Comparison of ENCODE assay signal across 19 cellular contexts in the genomic region with DNA sequence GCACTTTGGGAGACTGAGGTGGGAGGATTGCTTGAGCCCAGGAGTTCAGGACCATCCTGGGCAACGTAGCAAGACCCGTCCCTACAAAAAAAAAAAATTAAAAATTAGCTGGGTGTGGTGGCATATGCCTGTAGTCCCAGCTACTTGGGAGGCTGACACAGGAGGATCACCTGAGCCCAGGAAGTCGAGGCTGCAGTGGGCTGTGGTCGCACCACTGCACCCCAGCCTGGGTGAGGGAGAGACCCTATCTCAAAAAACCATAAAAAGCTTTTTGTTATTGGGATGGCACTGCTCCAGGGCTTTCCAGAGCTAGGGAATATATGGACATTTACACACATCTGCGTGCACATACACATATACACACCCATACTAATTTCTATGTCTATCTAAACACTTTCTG. TPM values are rescaled to one million over a fixed set of nuclear protein-coding genes. Genes with fewer than 3 reads are reported as not detected.
DNase-seq lines count a peak whose midpoint lies in the region; ATAC-seq, FAIRE-seq and TF ChIP-seq lines count a peak whose summit lies in the region.
"Had no signal": no experiment of that assay in that cellular context is flagged by ENCODE, and none has a peak within 500 bp of the region (broad histone marks: within the 10 kb centered on the region; RNA-seq: fewer than 3 reads in every experiment).

No MANE protein-coding gene starts in this region.

- peaks cover 24% of the 10 kb centered on the region for H3F3A ChIP-seq in neural progenitor cell (ENCODE audit: low read depth)

- H3K79me2 ChIP-seq in K562 (ENCODE audit: control insufficient read depth, insufficient read depth, low read length) (peaks cover 21% of the 10 kb centered on the region), neural progenitor cell (ENCODE audit: low read depth) (peaks cover 13% of the 10 kb centered on the region)

- intact Hi-C loops in left ventricle myocardium inferior (cut with micrococcal nuclease): loop anchor here (10.0 kb wide), 1 partner anchor 466 kb away; a partner anchor contains a TSS
- intact Hi-C loops in right cardiac atrium (cut with DNase I): loop anchor here in 1 of 4 donors (10.0 kb wide), 1 partner anchor 466 kb away; a partner anchor contains a TSS
- intact Hi-C loops in K562 (cut with micrococcal nuclease): loop anchor here (5.0 to 10.0 kb wide), 3 partner anchors 49 to 496 kb away; a partner anchor contains a TSS
- intact Hi-C loops in vagina (cut with DNase I): loop anchor here (10.0 kb wide), 1 partner anchor 424 kb away; a partner anchor contains a TSS

- TF ChIP-seq POLR2A in K562 (conservative IDR thresholded peaks at IDR 0.05) (no peak), vagina (IDR thresholded peaks at IDR 0.05) (no peak)

- H3K4me3 Mint-ChIP-seq in neural progenitor cell: no peak overlapping the region
- H3K4me3 Mint-ChIP-seq: stimulated activated naive B cell treated with anti-CD40 and anti-IgM and Interleukin-4, amounts not matched to agents 10 μg/mL and 1 μg/mL and 100 μg/mL, for 72 hours had no signal

- no peak for ATAC-seq in right cardiac atrium
- no peak for ATAC-seq in K562
- no peak for ATAC-seq in HG03097 (IDR thresholded peaks at IDR 0.05; ENCODE audit: low FRiP score, unreplicated experiment)
- ATAC-seq in GM21367 (IDR thresholded peaks at IDR 0.05; ENCODE audit: unreplicated experiment): no peak

- H3K36me3 Mint-ChIP-seq in neural progenitor cell: no peaks in the 10 kb centered on the region

- H3K27ac ChIP-seq in left ventricle myocardium inferior (replicated peaks) (peak overlapping the region; percentile 72), right cardiac atrium (ENCODE audit: low read length) (no peak overlapping the region), K562 (ENCODE audit: extremely low read depth, low read depth, low read length) (no peak overlapping the region), neural progenitor cell (no peak overlapping the region), vagina (peak overlapping the region; percentile 84)

- H2AFZ ChIP-seq in K562 (ENCODE audit: low read depth, low read length): peak overlapping the region; percentile 59; the same call in 1 of the 2 replicates
- H2AFZ ChIP-seq in neural progenitor cell (replicated peaks): no peak overlapping the region

- H3K4me1 ChIP-seq in left ventricle myocardium inferior: peaks cover 49% of the 10 kb centered on the region
- peaks cover 13% of the 10 kb centered on the region for H3K4me1 ChIP-seq in right cardiac atrium (ENCODE audit: control insufficient read depth, insufficient read depth, low read length)
- peaks cover 43% of the 10 kb centered on the region in 2 experiments for H3K4me1 ChIP-seq in K562 (replicated peaks in 1 of 2; ENCODE audit: control insufficient read depth in 2 of 2, insufficient read depth in 2 of 2, low read length in 2 of 2)
- H3K4me1 ChIP-seq in neural progenitor cell: peaks cover 20% of the 10 kb centered on the region
- H3K4me1 ChIP-seq in vagina: peaks cover 52% of the 10 kb centered on the region
- H3K4me1 ChIP-seq in BE2C: peaks cover 14% of the 10 kb centered on the region

- POLR2A ChIA-PET in K562 (lab: Yijun Ruan, JAX): interaction anchor here (0.8 to 1.9 kb wide), 7 partner anchors 9 to 301 kb away, joined by 3 to 10 read pairs (median 4); a partner anchor contains a TSS

- H3K9me3 ChIP-seq in left ventricle myocardium inferior (replicated peaks) (no peaks in the 10 kb centered on the region), right cardiac atrium (ENCODE audit: control insufficient read depth, low read length) (no peaks in the 10 kb centered on the region), K562 (replicated peaks; ENCODE audit: control insufficient read depth, insufficient read depth, low read depth, low read length) (no peaks in the 10 kb centered on the region), neural progenitor cell (ENCODE audit: low read depth) (no peaks in the 10 kb centered on the region), vagina (no peaks in the 10 kb centered on the region), BE2C (no peaks in the 10 kb centered on the region)
- H3K9me3 ChIP-seq: mucosa of descending colon, ovary had no signal

- H3K9me3 Mint-ChIP-seq in neural progenitor cell: no peaks in the 10 kb centered on the region
- H3K9me3 Mint-ChIP-seq: stimulated activated naive B cell treated with anti-CD40 and anti-IgM and Interleukin-4, amounts not matched to agents 10 μg/mL and 1 μg/mL and 100 μg/mL, for 72 hours had no signal

- TF ChIP-seq EP300 in K562 (IDR thresholded peaks at IDR 0.05; ENCODE audit: low read length): no peak

- H3K27me3 Mint-ChIP-seq in neural progenitor cell (ENCODE audit: insufficient read depth, low read depth): peaks cover 2% of the 10 kb centered on the region
- H3K27me3 Mint-ChIP-seq: stimulated activated naive B cell treated with anti-CD40 and anti-IgM and Interleukin-4, amounts not matched to agents 10 μg/mL and 1 μg/mL and 100 μg/mL, for 72 hours had no signal

- H3K36me3 ChIP-seq in left ventricle myocardium inferior: no peaks in the 10 kb centered on the region
- H3K36me3 ChIP-seq in K562 (ENCODE audit: control insufficient read depth, insufficient read depth, low read length): peaks cover 11% of the 10 kb centered on the region; the same call in 1 of the 3 replicates
- H3K36me3 ChIP-seq in neural progenitor cell: no peaks in the 10 kb centered on the region
- peaks cover 0 to 4% of the 10 kb centered on the region in 2 donors for H3K36me3 ChIP-seq in vagina
- no peaks in the 10 kb centered on the region for H3K36me3 ChIP-seq in BE2C
- H3K36me3 ChIP-seq: ovary had no signal

- no peak for FAIRE-seq in K562 (lab: Jason Lieb, UNC)
- FAIRE-seq: H1 had no signal

- H3K27ac Mint-ChIP-seq in neural progenitor cell: peak overlapping the region; percentile 87
- H3K27ac Mint-ChIP-seq: stimulated activated naive B cell treated with anti-CD40 and anti-IgM and Interleukin-4, amounts not matched to agents 10 μg/mL and 1 μg/mL and 100 μg/mL, for 72 hours had no signal

- H4K20me1 ChIP-seq in K562 (replicated peaks; ENCODE audit: control insufficient read depth, insufficient read depth, low read length) (no peaks in the 10 kb centered on the region), neural progenitor cell (ENCODE audit: low read depth) (peaks cover 36% of the 10 kb centered on the region)

- H3K4me2 ChIP-seq in K562 (ENCODE audit: insufficient read depth, low read length) (no peak overlapping the region; the same call in 1 of the 2 replicates), neural progenitor cell (peak overlapping the region; percentile 32)

- H3K4me1 Mint-ChIP-seq in neural progenitor cell: peaks cover 38% of the 10 kb centered on the region

- TF ChIP-seq CTCF in left ventricle myocardium inferior (IDR thresholded peaks at IDR 0.05; ENCODE audit: borderline replicate concordance): no peak
- no peak for TF ChIP-seq CTCF in K562 (IDR thresholded peaks at IDR 0.05 in 2 of 3, conservative IDR thresholded peaks at IDR 0.05 in 1 of 3; ENCODE audit: insufficient read depth in 2 of 3, low read depth in 1 of 3, low read length in 3 of 3)
- no peak for TF ChIP-seq CTCF in neural progenitor cell (IDR thresholded peaks at IDR 0.05)
- TF ChIP-seq CTCF in vagina (IDR thresholded peaks at IDR 0.05): no peak
- no peak for TF ChIP-seq CTCF in BE2C (IDR thresholded peaks at IDR 0.05; ENCODE audit: low read depth, low read length)

- no TSS peak for BruUV-seq in K562 (replicated peaks; lab: Mats Ljungman, UMichigan)

- no peak for DNase-seq in left ventricle myocardium inferior
- DNase-seq in right cardiac atrium: no peak
- no peak for DNase-seq in K562 (ENCODE audit: extremely low read depth in 1 of 4, low spot score in 3 of 4)
- DNase-seq in neural progenitor cell (ENCODE audit: low spot score): no peak
- no peak for DNase-seq in vagina (ENCODE audit: extremely low spot score in 2 of 2)
- DNase-seq in BE2C: no peak
- DNase-seq: activated naive CD4-positive, alpha-beta T cell treated with anti-CD3 and anti-CD28 coated beads, Interleukin-2, amount 50 U/mL, for 16 hours; effector memory CD4-positive, alpha-beta T cell; stimulated activated naive B cell treated with anti-CD40 and anti-IgM and Interleukin-4, amounts not matched to agents 10 μg/mL and 1 μg/mL and 100 μg/mL, for 72 hours had no signal

- H3K4me3 ChIP-seq in left ventricle myocardium inferior: no peak overlapping the region
- no peak overlapping the region for H3K4me3 ChIP-seq in right cardiac atrium (ENCODE audit: low read length)
- no peak overlapping the region for H3K4me3 ChIP-seq in K562
- no peak overlapping the region for H3K4me3 ChIP-seq in neural progenitor cell
- H3K4me3 ChIP-seq in vagina: no peak overlapping the region
- no peak overlapping the region for H3K4me3 ChIP-seq in BE2C (ENCODE audit: low read depth, low read length)
- H3K4me3 ChIP-seq: mucosa of descending colon, ovary, smooth muscle cell had no signal

- no peaks in the 10 kb centered on the region for H3K9me1 ChIP-seq in K562 (ENCODE audit: control insufficient read depth, insufficient read depth, low read length)

- WGBS in right cardiac atrium: 86% methylated on average over 5 of the region's 5 CpGs
- 62% methylated on average over 5 of the region's 5 CpGs for WGBS in K562 (ENCODE audit: insufficient coverage, low coverage, missing lambda C conversion rate)

- CTCF ChIA-PET in K562 (lab: Yijun Ruan, JAX; ENCODE audit: low intra/inter-chr PET ratio): no interaction called here

- H3K9ac ChIP-seq in K562 (ENCODE audit: insufficient read depth in 1 of 2, low read depth in 2 of 2, low read length in 2 of 2) (no peak overlapping the region), neural progenitor cell (no peak overlapping the region)

- no peak for TF ChIP-seq RAD21 in K562 (CRISPR knock-in tag; conservative IDR thresholded peaks at IDR 0.05 in 1 of 2, IDR thresholded peaks at IDR 0.05 in 1 of 2)

- H3K27me3 ChIP-seq in left ventricle myocardium inferior (ENCODE audit: low read depth) (no peaks in the 10 kb centered on the region), right cardiac atrium (ENCODE audit: control insufficient read depth, insufficient read depth) (no peaks in the 10 kb centered on the region), K562 (ENCODE audit: control insufficient read depth in 2 of 2, insufficient read depth in 2 of 2, low read length in 2 of 2) (no peaks in the 10 kb centered on the region), neural progenitor cell (no peaks in the 10 kb centered on the region), vagina (no peaks in the 10 kb centered on the region), BE2C (no peaks in the 10 kb centered on the region)
- H3K27me3 ChIP-seq: ovary had no signal

- in situ Hi-C loops in K562 (cut with MboI): loop anchor here (10.0 kb wide), 1 partner anchor 244 kb away; no protein-coding TSS in a partner anchor

RNA-seq across cellular contexts. Expression of a gene that starts 8.1 kb away (rescaled TPM):
- total RNA-seq in left ventricle myocardium inferior (5.8 TPM), right cardiac atrium (1 to 10 TPM; 6.8 to 9.0 (median 7.7) TPM), K562 (2014; rRNA removed) (10.3 and 11.8 TPM in 2 replicates), K562 (2014; rRNA removed; fragmentation: Illumina TruSeq; extraction: Trizol) (1.2 and 1.9 TPM in 2 replicates), K562 (2015; rRNA removed; fragmentation: Illumina TruSeq; extraction: Trizol) (5.0 and 6.6 TPM in 2 replicates), K562 (2021) (13.2 and 13.5 TPM in 2 replicates), neural progenitor cell (ENCODE audit: low replicate concordance) (5.4 and 7.6 TPM in 2 replicates), vagina (11.3 TPM)
- polyA plus RNA-seq in right cardiac atrium (8.5 TPM), K562 (2011; rRNA removed) (2.1 and 5.6 TPM in 2 replicates), K562 (2014; fragmentation: Illumina TruSeq; extraction: Trizol) (1.8 and 4.8 TPM in 2 replicates), K562 (2014; fragmentation: Nextera tagmentation; extraction: Ambion mirVana) (under 1 TPM; 0.11 to 0.17 TPM), K562 (2014; rRNA removed) (8.4 and 9.5 TPM in 2 replicates)
- total RNA-seq in K562 (2011; cell fraction: chromatin; rRNA removed; ENCODE audit: low replicate concordance): 14.5 and 27.5 TPM in 2 replicates
- total RNA-seq in K562 (2011; cell fraction: nucleolus; rRNA removed): 22.8 and 23.9 TPM in 2 replicates
- total RNA-seq in K562 (2011; cell fraction: nucleoplasm; rRNA removed): 15.2 and 19.7 TPM in 2 replicates
- polyA plus RNA-seq in K562 (2011; cell fraction: cytosol; rRNA removed): 3.3 and 7.9 TPM in 2 replicates
- polyA plus RNA-seq in K562 (2011; cell fraction: nucleus; rRNA removed): 33.0 and 40.2 TPM in 2 replicates
- 8.9 and 9.6 TPM in 2 replicates for polyA plus RNA-seq in K562 (2012)
- 1.6 and 2.5 TPM in 2 replicates for polyA minus RNA-seq in K562 (2011; rRNA and poly(A)+ RNA removed)
- polyA minus RNA-seq in K562 (2011; cell fraction: cytosol; rRNA and poly(A)+ RNA removed): 4.5 and 6.8 TPM in 2 replicates
- polyA minus RNA-seq in K562 (2011; cell fraction: nucleus; rRNA and poly(A)+ RNA removed): 5.1 and 8.1 TPM in 2 replicates
- polyA plus RNA-seq in BE2C (2012; ENCODE audit: insufficient read depth, insufficient read length, low read depth): 26.6 TPM

RNA-seq across cellular contexts. Expression of a gene that starts 8.6 kb away (rescaled TPM):
- total RNA-seq in left ventricle myocardium inferior: 3.2 TPM
- 1 to 10 TPM; 2.1 to 4.2 (median 3.1) TPM for total RNA-seq in right cardiac atrium
- polyA plus RNA-seq in right cardiac atrium: 1.8 TPM
- total RNA-seq in K562 (2011; cell fraction: chromatin; rRNA removed; ENCODE audit: low replicate concordance): not detected in 2 replicates
- 0.17 TPM in 1 of 2 replicates, not detected in the other for total RNA-seq in K562 (2011; cell fraction: nucleolus; rRNA removed)
- 0.23 TPM in 1 of 2 replicates, not detected in the other for total RNA-seq in K562 (2011; cell fraction: nucleoplasm; rRNA removed)
- total RNA-seq in K562 (2014; rRNA removed): not detected in 2 replicates
- total RNA-seq in K562 (2014; rRNA removed; fragmentation: Illumina TruSeq; extraction: Trizol): not detected in 2 replicates
- not detected in 2 replicates for total RNA-seq in K562 (2015; rRNA removed; fragmentation: Illumina TruSeq; extraction: Trizol)
- 0.13 TPM in 1 of 2 replicates, not detected in the other for total RNA-seq in K562 (2021)
- 0.03 and 0.06 TPM in 2 replicates for polyA plus RNA-seq in K562 (2011; rRNA removed)
- polyA plus RNA-seq in K562 (2011; cell fraction: cytosol; rRNA removed): 0.04 and 0.12 TPM in 2 replicates
- 0.04 and 0.06 TPM in 2 replicates for polyA plus RNA-seq in K562 (2011; cell fraction: nucleus; rRNA removed)
- 0.09 and 0.21 TPM in 2 replicates for polyA plus RNA-seq in K562 (2012)
- polyA plus RNA-seq in K562 (2014; fragmentation: Illumina TruSeq; extraction: Trizol): 0.04 and 0.07 TPM in 2 replicates
- under 1 TPM in 1 of 2 experiments, not detected in 1; 0.06 TPM for polyA plus RNA-seq in K562 (2014; fragmentation: Nextera tagmentation; extraction: Ambion mirVana)
- polyA plus RNA-seq in K562 (2014; rRNA removed): not detected in 2 replicates
- 0.03 and 0.04 TPM in 2 replicates for polyA minus RNA-seq in K562 (2011; rRNA and poly(A)+ RNA removed)
- not detected in 2 replicates for polyA minus RNA-seq in K562 (2011; cell fraction: cytosol; rRNA and poly(A)+ RNA removed)
- not detected in 2 replicates for polyA minus RNA-seq in K562 (2011; cell fraction: nucleus; rRNA and poly(A)+ RNA removed)
- 0.19 and 0.53 TPM in 2 replicates for total RNA-seq in neural progenitor cell (ENCODE audit: low replicate concordance)
- 2.7 TPM for total RNA-seq in vagina
- 1.0 TPM for polyA plus RNA-seq in BE2C (2012; ENCODE audit: insufficient read depth, insufficient read length, low read depth)

RNA-seq across cellular contexts. Expression of a gene that starts 20.8 kb away (rescaled TPM):
- total RNA-seq in left ventricle myocardium inferior: 15.6 TPM
- total RNA-seq in right cardiac atrium: 10 to 100 TPM; 36.3 to 87.6 (median 55.1) TPM
- polyA plus RNA-seq in right cardiac atrium: 33.2 TPM
- total RNA-seq in K562 (2011; cell fraction: chromatin; rRNA removed; ENCODE audit: low replicate concordance): 0.44 and 0.81 TPM in 2 replicates
- total RNA-seq in K562 (2011; cell fraction: nucleolus; rRNA removed): 1.2 and 1.4 TPM in 2 replicates
- 0.73 and 0.92 TPM in 2 replicates for total RNA-seq in K562 (2011; cell fraction: nucleoplasm; rRNA removed)
- total RNA-seq in K562 (2014; rRNA removed): 0.53 and 0.91 TPM in 2 replicates
- total RNA-seq in K562 (2014; rRNA removed; fragmentation: Illumina TruSeq; extraction: Trizol): 0.11 and 0.29 TPM in 2 replicates
- total RNA-seq in K562 (2015; rRNA removed; fragmentation: Illumina TruSeq; extraction: Trizol): 0.25 and 0.26 TPM in 2 replicates
- 0.64 and 0.85 TPM in 2 replicates for total RNA-seq in K562 (2021)
- polyA plus RNA-seq in K562 (2011; rRNA removed): 0.04 and 0.08 TPM in 2 replicates
- 0.25 and 0.67 TPM in 2 replicates for polyA plus RNA-seq in K562 (2011; cell fraction: cytosol; rRNA removed)
- 0.22 and 0.28 TPM in 2 replicates for polyA plus RNA-seq in K562 (2011; cell fraction: nucleus; rRNA removed)
- 0.72 and 1.9 TPM in 2 replicates for polyA plus RNA-seq in K562 (2012)
- polyA plus RNA-seq in K562 (2014; fragmentation: Illumina TruSeq; extraction: Trizol): 0.62 and 0.73 TPM in 2 replicates
- under 1 TPM; 0.06 TPM for polyA plus RNA-seq in K562 (2014; fragmentation: Nextera tagmentation; extraction: Ambion mirVana)
- 0.19 and 0.54 TPM in 2 replicates for polyA plus RNA-seq in K562 (2014; rRNA removed)
- not detected in 2 replicates for polyA minus RNA-seq in K562 (2011; rRNA and poly(A)+ RNA removed)
- 1.4 TPM in 1 of 2 replicates, not detected in the other for polyA minus RNA-seq in K562 (2011; cell fraction: cytosol; rRNA and poly(A)+ RNA removed)
- 0.22 TPM in 1 of 2 replicates, not detected in the other for polyA minus RNA-seq in K562 (2011; cell fraction: nucleus; rRNA and poly(A)+ RNA removed)
- 0.09 TPM in 1 of 2 replicates, not detected in the other for total RNA-seq in neural progenitor cell (ENCODE audit: low replicate concordance)
- 114 TPM for total RNA-seq in vagina
- 41.8 TPM for polyA plus RNA-seq in BE2C (2012; ENCODE audit: insufficient read depth, insufficient read length, low read depth)

RNA-seq across cellular contexts. Expression of a gene that starts 23.0 kb away (rescaled TPM):
- total RNA-seq in left ventricle myocardium inferior (1,568 TPM), right cardiac atrium (1,000 to 10,000 TPM in 2 of 4 donors, 100 to 1,000 TPM in 2; 574 to 1,093 (median 918) TPM), K562 (2014; rRNA removed) (not detected in 2 replicates), K562 (2014; rRNA removed; fragmentation: Illumina TruSeq; extraction: Trizol) (not detected in 2 replicates), K562 (2015; rRNA removed; fragmentation: Illumina TruSeq; extraction: Trizol) (not detected in 2 replicates), K562 (2021) (not detected in 2 replicates), neural progenitor cell (ENCODE audit: low replicate concordance) (not detected in 2 replicates), vagina (not detected)
- polyA plus RNA-seq in right cardiac atrium (4,696 TPM), K562 (2011; rRNA removed) (not detected in 2 replicates), K562 (2014; fragmentation: Illumina TruSeq; extraction: Trizol) (not detected in 2 replicates), K562 (2014; fragmentation: Nextera tagmentation; extraction: Ambion mirVana) (not detected), K562 (2014; rRNA removed) (not detected in 2 replicates)
- total RNA-seq in K562 (2011; cell fraction: chromatin; rRNA removed; ENCODE audit: low replicate concordance): not detected in 2 replicates
- not detected in 2 replicates for total RNA-seq in K562 (2011; cell fraction: nucleolus; rRNA removed)
- total RNA-seq in K562 (2011; cell fraction: nucleoplasm; rRNA removed): not detected in 2 replicates
- polyA plus RNA-seq in K562 (2011; cell fraction: cytosol; rRNA removed): not detected in 2 replicates
- not detected in 2 replicates for polyA plus RNA-seq in K562 (2011; cell fraction: nucleus; rRNA removed)
- polyA plus RNA-seq in K562 (2012): not detected in 2 replicates
- not detected in 2 replicates for polyA minus RNA-seq in K562 (2011; rRNA and poly(A)+ RNA removed)
- not detected in 2 replicates for polyA minus RNA-seq in K562 (2011; cell fraction: cytosol; rRNA and poly(A)+ RNA removed)
- polyA minus RNA-seq in K562 (2011; cell fraction: nucleus; rRNA and poly(A)+ RNA removed): not detected in 2 replicates
- polyA plus RNA-seq in BE2C (2012; ENCODE audit: insufficient read depth, insufficient read length, low read depth): not detected
- total RNA-seq: H1; LHCN-M2; ovary; smooth muscle cell; T-helper 1 cell treated with Interleukin-12 subunit alpha and Interleukin-12 subunit beta and Interleukin-4 antibody, amounts not matched to agents 30 ng/mL and 1 ng/mL, for 36 hours; ureter had no signal
- polyA plus RNA-seq: AG04450, smooth muscle cell had no signal

RNA-seq across cellular contexts. Expression of a gene that starts 31.7 kb away (rescaled TPM):
- total RNA-seq in left ventricle myocardium inferior (not detected), right cardiac atrium (not detected), K562 (2014; rRNA removed) (not detected in 2 replicates), K562 (2014; rRNA removed; fragmentation: Illumina TruSeq; extraction: Trizol) (not detected in 2 replicates), K562 (2015; rRNA removed; fragmentation: Illumina TruSeq; extraction: Trizol) (not detected in 2 replicates), K562 (2021) (0.07 TPM in 1 of 2 replicates, not detected in the other), neural progenitor cell (ENCODE audit: low replicate concordance) (not detected in 2 replicates), vagina (not detected)
- polyA plus RNA-seq in right cardiac atrium (1.2 TPM), K562 (2011; rRNA removed) (not detected in 2 replicates), K562 (2014; fragmentation: Illumina TruSeq; extraction: Trizol) (not detected in 2 replicates), K562 (2014; fragmentation: Nextera tagmentation; extraction: Ambion mirVana) (1 to 10 TPM; 2.2 to 2.7 TPM), K562 (2014; rRNA removed) (not detected in 2 replicates)
- total RNA-seq in K562 (2011; cell fraction: chromatin; rRNA removed; ENCODE audit: low replicate concordance): not detected in 2 replicates
- not detected in 2 replicates for total RNA-seq in K562 (2011; cell fraction: nucleolus; rRNA removed)
- total RNA-seq in K562 (2011; cell fraction: nucleoplasm; rRNA removed): not detected in 2 replicates
- polyA plus RNA-seq in K562 (2011; cell fraction: cytosol; rRNA removed): 0.03 TPM in 1 of 2 replicates, not detected in the other
- polyA plus RNA-seq in K562 (2011; cell fraction: nucleus; rRNA removed): not detected in 2 replicates
- 0.56 and 2.4 TPM in 2 replicates for polyA plus RNA-seq in K562 (2012)
- polyA minus RNA-seq in K562 (2011; rRNA and poly(A)+ RNA removed): not detected in 2 replicates
- polyA minus RNA-seq in K562 (2011; cell fraction: cytosol; rRNA and poly(A)+ RNA removed): not detected in 2 replicates
- not detected in 2 replicates for polyA minus RNA-seq in K562 (2011; cell fraction: nucleus; rRNA and poly(A)+ RNA removed)
- polyA plus RNA-seq in BE2C (2012; ENCODE audit: insufficient read depth, insufficient read length, low read depth): 26.9 TPM
- total RNA-seq: LHCN-M2; smooth muscle cell; T-helper 1 cell treated with Interleukin-12 subunit alpha and Interleukin-12 subunit beta and Interleukin-4 antibody, amounts not matched to agents 30 ng/mL and 1 ng/mL, for 36 hours; ureter had no signal
- polyA plus RNA-seq: AG04450 had no signal

Comparison
In these comparisons a context has a peak if more than half of its experiments do, and no peak if none do; other contexts are left out.
1. H3K27ac ChIP-seq: peak in left ventricle myocardium inferior (single experiment) and vagina (single experiment); none in right cardiac atrium (single experiment), K562 (single experiment) and neural progenitor cell (single experiment).